11 cellular contexts compared by ENCODE assay signal in genomic region chr5:178941361-178941760, GRCh38. TPM values are rescaled to one million over a fixed set of nuclear protein-coding genes. Genes with fewer than 3 reads are reported as not detected.
DNase-seq lines count a peak whose midpoint lies in the region; ATAC-seq and TF ChIP-seq lines count a peak whose summit lies in the region.
"Had no signal": no experiment of that assay in that cellular context is flagged by ENCODE, and none has a peak within 500 bp of the region (broad histone marks: within the 10 kb centered on the region; RNA-seq: fewer than 3 reads in every experiment).

No MANE protein-coding gene starts in this region.

- peaks cover 0 to 49% of the 10 kb centered on the region in 2 donors for H3K36me3 ChIP-seq in muscle layer of duodenum (ENCODE audit: control insufficient read depth in 1 of 2, insufficient read depth in 2 of 2, low read length in 2 of 2)
- H3K36me3 ChIP-seq in transverse colon, result no peaks in the 10 kb centered on the region

- in situ Hi-C loops in transverse colon (cut with MboI; ENCODE audit: low pct_ligation_motif_present in 1 of 4, low pct_unique_long_range_greater_than_20kb in 1 of 4, low sequenced_read_pairs in 3 of 4), result no loop called here

- peaks cover 36 to 61% of the 10 kb centered on the region in 2 donors for H3K9me3 ChIP-seq in muscle layer of duodenum (ENCODE audit: control insufficient read depth in 1 of 2, low read length in 2 of 2)
- H3K9me3 ChIP-seq in transverse colon, result peaks cover 26 to 39% of the 10 kb centered on the region in 2 donors

- H3K4me3 Mint-ChIP-seq in WTC11, result peak overlapping the region; percentile 96
- H3K4me3 Mint-ChIP-seq: memory B cell had no signal

- peaks cover 38% of the 10 kb centered on the region for H3K27me3 Mint-ChIP-seq in WTC11 (ENCODE audit: low read depth)

- TF ChIP-seq POLR2A in transverse colon (IDR thresholded peaks at IDR 0.05), result no peak

- H3K4me3 ChIP-seq in fibroblast of the aortic adventitia (ENCODE audit: low read depth, low read length) (peak overlapping the region; percentile 70), muscle layer of duodenum (ENCODE audit: low read depth in 1 of 2, low read length in 2 of 2) (peak overlapping the region; percentile 77 to 86), transverse colon (peak overlapping the region; percentile 38 to 62 (median 56))

- peaks cover 10% of the 10 kb centered on the region for H3K4me1 Mint-ChIP-seq in WTC11
- H3K4me1 Mint-ChIP-seq: memory B cell had no signal

- intact Hi-C loops in transverse colon (cut with DNase I; ENCODE audit: low total_unique reads), result no loop called here

- H3K27ac ChIP-seq in muscle layer of duodenum (ENCODE audit: low read length) (no peak overlapping the region), transverse colon (peak overlapping the region; percentile 71 to 82 (median 76))

- TF ChIP-seq CTCF in WTC11 (IDR thresholded peaks at IDR 0.05) (no peak), fibroblast of the aortic adventitia (IDR thresholded peaks at IDR 0.05; ENCODE audit: insufficient read depth, low read length) (no peak), transverse colon (IDR thresholded peaks at IDR 0.05) (no peak)

- H3K9me3 Mint-ChIP-seq in WTC11, result peaks cover 66% of the 10 kb centered on the region

- ATAC-seq in WTC11 (no peak), GM18520 (IDR thresholded peaks at IDR 0.05; ENCODE audit: unreplicated experiment) (no peak), GM19351 (IDR thresholded peaks at IDR 0.05; ENCODE audit: unreplicated experiment) (no peak)

- CTCF ChIA-PET in WTC11 (lab: Charles Lee), result interaction anchor here (1.0 to 1.4 kb wide), 2 partner anchors 119 to 202 kb away, joined by 3 to 7 read pairs; partner anchors contain the start of gene ZNF354C

- POLR2A ChIA-PET in WTC11 (lab: Charles Lee), result interaction anchor here (0.7 to 1.0 kb wide), 2 partner anchors 82 to 109 kb away, joined by 3 to 4 read pairs; partner anchors contain the start of gene ZNF354B

- 40% methylated on average over 21 of the region's 23 CpGs; no CpG with 5 or more reads in 1 of the 2 donors for WGBS in transverse colon (ENCODE audit: low coverage in 1 of 2), 2 donors

- DNase-seq in WTC11 (ENCODE audit: low spot score) (no peak), fibroblast of the aortic adventitia (ENCODE audit: low read depth) (no peak), transverse colon (no peak), iPS-NIHi7 (ENCODE audit: extremely low spot score) (no peak), SKM-1 (lab: John Stamatoyannopoulos, UW; ENCODE audit: unreplicated experiment) (no peak)
- DNase-seq: NCI-H187 had no signal

- peaks cover 80% of the 10 kb centered on the region for H3K36me3 Mint-ChIP-seq in WTC11

- TF ChIP-seq EP300 in transverse colon (IDR thresholded peaks at IDR 0.05; ENCODE audit: low read depth), result no peak

- H3K27ac Mint-ChIP-seq in WTC11, result no peak overlapping the region
- H3K27ac Mint-ChIP-seq: memory B cell had no signal

- H3K27me3 ChIP-seq in muscle layer of duodenum (ENCODE audit: low read depth, low read length) (no peaks in the 10 kb centered on the region), transverse colon (no peaks in the 10 kb centered on the region)

- H3K4me1 ChIP-seq in muscle layer of duodenum (ENCODE audit: control insufficient read depth in 1 of 2, insufficient read depth in 2 of 2, low read length in 2 of 2) (peaks cover 0 to 8% of the 10 kb centered on the region in 2 donors), transverse colon (peaks cover 0 to 4% (median 1%) of the 10 kb centered on the region in 4 donors)

TF ChIP-seq in WTC11, 78 proteins besides CTCF, POLR2A, EP300 and RAD21 (continues in another document):
- TF ChIP-seq OVOL2 (CRISPR knock-in tag; IDR thresholded peaks at IDR 0.05; ENCODE audit: borderline replicate concordance) (no peak), ZNF671 (CRISPR knock-in tag; IDR thresholded peaks at IDR 0.05) (no peak), TEAD4 (CRISPR knock-in tag; IDR thresholded peaks at IDR 0.05) (peak; percentile 30; the same call in 1 of the 2 replicates), USF2 (CRISPR knock-in tag; IDR thresholded peaks at IDR 0.05) (no peak), ATF1 (CRISPR knock-in tag; IDR thresholded peaks at IDR 0.05) (0 out of 2 replicates have a peak, but pooled peaks have one; percentile 48), IRF2 (CRISPR knock-in tag; IDR thresholded peaks at IDR 0.05; ENCODE audit: borderline replicate concordance, low read depth) (no peak), MLX (CRISPR knock-in tag; IDR thresholded peaks at IDR 0.05) (no peak), ZNF423 (CRISPR knock-in tag; IDR thresholded peaks at IDR 0.05) (no peak), ZNF416 (CRISPR knock-in tag; IDR thresholded peaks at IDR 0.05) (no peak), MAX (CRISPR knock-in tag; IDR thresholded peaks at IDR 0.05) (no peak), FOXP4 (CRISPR knock-in tag; IDR thresholded peaks at IDR 0.05) (no peak), ZBTB21 (CRISPR knock-in tag; IDR thresholded peaks at IDR 0.05; ENCODE audit: borderline replicate concordance) (no peak), ZNF138 (CRISPR knock-in tag; conservative IDR thresholded peaks at IDR 0.05) (0 out of 2 replicates have a peak, but pooled peaks have one; percentile 11), EMX1 (CRISPR knock-in tag; IDR thresholded peaks at IDR 0.05) (no peak), ZNF232 (CRISPR knock-in tag; IDR thresholded peaks at IDR 0.05) (no peak), ZNF219 (CRISPR knock-in tag; IDR thresholded peaks at IDR 0.05; ENCODE audit: borderline replicate concordance) (no peak), MYBL2 (CRISPR knock-in tag; IDR thresholded peaks at IDR 0.05) (no peak), ATF3 (CRISPR knock-in tag; conservative IDR thresholded peaks at IDR 0.05) (no peak), ZNF263 (CRISPR knock-in tag; IDR thresholded peaks at IDR 0.05; ENCODE audit: low read depth) (peak; percentile 58; the same call in 1 of the 2 replicates), E2F1 (CRISPR knock-in tag; IDR thresholded peaks at IDR 0.05) (no peak), JUN (CRISPR knock-in tag; IDR thresholded peaks at IDR 0.05) (0 out of 2 replicates have a peak, but pooled peaks have one; percentile 1), KAT7 (CRISPR knock-in tag; IDR thresholded peaks at IDR 0.05; ENCODE audit: borderline replicate concordance) (no peak)

RNA-seq across cellular contexts. Expression of gene ZNF454, which starts 0.4 kb away (rescaled TPM):
- total RNA-seq in WTC11 (2021), result 4.3 to 5.1 TPM (median 4.9 TPM) in 3 replicates
- 0.18 and 3.0 TPM in 2 replicates for total RNA-seq in fibroblast of the aortic adventitia (ENCODE audit: low replicate concordance)
- 1 to 10 TPM in 2 of 4 donors, under 1 TPM in 1, not detected in 1; 0.41 to 4.1 (median 1.6) TPM for total RNA-seq in transverse colon
- total RNA-seq: SK-MEL-5 had no signal

RNA-seq across cellular contexts. Expression of gene ZFP2, which starts 45.6 kb away (rescaled TPM):
- total RNA-seq in WTC11 (2021) (1.0 to 2.0 TPM (median 1.7 TPM) in 3 replicates), fibroblast of the aortic adventitia (ENCODE audit: low replicate concordance) (0.36 and 2.7 TPM in 2 replicates), transverse colon (1 to 10 TPM in 3 of 4 donors, not detected in 1; 1.7 to 3.6 (median 2.0) TPM)

RNA-seq across cellular contexts. Expression of gene GRM6, which starts 53.8 kb away (rescaled TPM):
- 0.05 to 0.33 TPM in 2 of 3 replicates, not detected in the other for total RNA-seq in WTC11 (2021)
- not detected in 2 replicates for total RNA-seq in fibroblast of the aortic adventitia (ENCODE audit: low replicate concordance)
- not detected for total RNA-seq in transverse colon
- total RNA-seq: SK-MEL-5 had no signal
